ENCODE assay signal across 8 cellular contexts in the genomic region with DNA sequence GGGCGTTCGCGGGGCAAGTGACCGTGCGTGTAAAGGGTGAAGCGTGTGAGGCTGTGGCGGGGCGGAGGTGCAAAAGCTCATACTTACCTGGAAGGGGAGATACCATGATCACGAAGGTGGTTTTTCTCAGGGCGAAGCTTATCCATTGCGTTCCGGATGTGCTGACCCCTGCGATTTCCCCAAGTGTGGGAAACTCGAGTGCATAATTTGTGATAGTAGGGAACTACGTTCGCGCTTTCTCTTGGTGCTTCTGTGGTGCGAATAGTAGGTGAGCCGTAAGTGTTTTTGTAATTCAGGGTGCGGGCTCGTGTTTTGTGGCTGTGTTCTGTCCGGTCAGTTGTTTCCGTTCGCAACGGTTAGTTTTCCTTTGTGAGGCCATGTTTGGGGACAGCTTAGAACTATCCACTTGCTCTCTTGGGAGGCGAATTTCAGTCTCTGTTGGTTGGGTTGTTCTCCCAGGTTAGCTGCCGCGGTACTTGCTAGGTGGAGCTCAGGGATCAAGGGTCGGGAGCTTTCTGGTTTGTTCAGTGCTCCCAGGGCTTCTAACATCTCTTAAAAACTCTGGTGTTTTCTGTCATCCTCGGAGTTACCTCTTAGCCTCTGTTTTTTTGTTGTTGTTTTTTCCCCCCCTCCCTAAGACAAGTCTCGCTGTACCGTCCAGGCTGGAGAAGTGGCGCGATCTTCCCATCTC. TPM values are rescaled to one million over a fixed set of nuclear protein-coding genes. Genes with fewer than 3 reads are reported as not detected.
DNase-seq lines count a peak whose midpoint lies in the region; ATAC-seq and TF ChIP-seq lines count a peak whose summit lies in the region.
"Not testable (repeated sequence)": the region's sequence is repeated elsewhere in the genome, so short reads cannot be mapped to it uniquely, and the experiment has no call there.

No MANE protein-coding gene starts in this region.

- H3K4me3 Mint-ChIP-seq in T-helper 17 cell: peak overlapping the region; percentile 86

- H3K36me3 ChIP-seq in left ventricle myocardium inferior: not testable (repeated sequence)

- peak overlapping the region; percentile 95 for H3K27ac Mint-ChIP-seq in T-helper 17 cell

- not testable (repeated sequence) for TF ChIP-seq CTCF in left ventricle myocardium inferior (IDR thresholded peaks at IDR 0.05; ENCODE audit: borderline replicate concordance)

- DNase-seq in NCI-H2029 (lab: John Stamatoyannopoulos, UW) (peak; percentile 79), T-helper 17 cell (peak; percentile 52 to 76 (median 72)), amygdala (lab: John Stamatoyannopoulos, UW) (peak in 39 of 56 donors; percentile 4 to 86 (median 54)), left ventricle myocardium inferior (peak; percentile 30), pulmonary artery endothelial cell (ENCODE audit: low read depth, low spot score) (peak; percentile 90), ureter (ENCODE audit: low spot score) (peak; percentile 92)

- H3K27ac ChIP-seq in left ventricle myocardium inferior (replicated peaks): peak overlapping the region; percentile 76

- H3K36me3 Mint-ChIP-seq in T-helper 17 cell (ENCODE audit: low read depth): not testable (repeated sequence)

- H3K27me3 ChIP-seq in left ventricle myocardium inferior (ENCODE audit: low read depth): not testable (repeated sequence)

- not testable (repeated sequence) for H3K4me1 ChIP-seq in left ventricle myocardium inferior

- not testable (repeated sequence) for H3K9me3 ChIP-seq in T-helper 17 cell (ENCODE audit: control insufficient read depth, low read length, poor library complexity, severe bottlenecking); left ventricle myocardium inferior (replicated peaks)

- peak overlapping the region; percentile 67 for H3K4me3 ChIP-seq in left ventricle myocardium inferior

- intact Hi-C loops in left ventricle myocardium inferior (cut with micrococcal nuclease): not testable (repeated sequence)

- H3K4me1 Mint-ChIP-seq in T-helper 17 cell: not testable (repeated sequence)

- ATAC-seq in GM18517 (IDR thresholded peaks at IDR 0.05; ENCODE audit: unreplicated experiment) (peak; percentile 83), HG02970 (IDR thresholded peaks at IDR 0.05; ENCODE audit: low FRiP score, unreplicated experiment) (peak; percentile 75), T-helper 17 cell (peak; percentile 75)

- not testable (repeated sequence) for H3K27me3 Mint-ChIP-seq in T-helper 17 cell

RNA-seq across cellular contexts. Expression of a gene that starts 39.2 kb away (rescaled TPM):
- not detected for total RNA-seq in T-helper 17 cell
- not detected for total RNA-seq in left ventricle myocardium inferior
- total RNA-seq in pulmonary artery endothelial cell: not detected in 2 replicates
- total RNA-seq in ureter: not detected

Comparison
In these comparisons a context has a peak if more than half of its experiments do, and no peak if none do; other contexts are left out.
1. Peak in every context shown above with its lines: DNase-seq, ATAC-seq, H3K4me3 ChIP-seq and H3K27ac ChIP-seq.
2. DNase-seq: peak in every context shown above with its lines; median percentile 92 in ureter; 90 in pulmonary artery endothelial cell; 79 in NCI-H2029; 72 in T-helper 17 cell; 54 in amygdala; 30 in left ventricle myocardium inferior.